15 cellular contexts compared by ENCODE assay signal in the genomic region with DNA sequence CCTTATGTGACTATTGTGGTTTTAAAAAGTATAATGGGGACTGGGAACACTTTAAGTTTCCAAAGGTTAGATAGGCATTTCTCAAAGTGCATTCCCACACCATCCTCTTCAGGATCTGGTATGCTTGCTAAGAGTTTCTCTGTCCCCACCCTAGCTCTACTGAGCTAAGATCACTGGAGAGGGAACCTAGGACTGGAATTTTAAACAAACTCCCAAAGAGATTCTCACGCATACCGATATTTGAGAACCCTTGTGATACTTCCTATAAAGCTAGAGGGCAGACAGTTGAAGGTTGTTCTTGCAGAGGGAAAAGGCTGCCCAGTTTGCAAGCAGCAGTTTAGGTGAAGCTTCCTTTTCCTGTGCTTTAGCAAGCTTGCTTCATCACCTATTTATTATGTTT. TPM values are rescaled to one million over a fixed set of nuclear protein-coding genes. Genes with fewer than 3 reads are reported as not detected.
"Had no signal": no experiment of that assay in that cellular context is flagged by ENCODE, and none has a peak within 500 bp of the region (broad histone marks: within the 10 kb centered on the region; RNA-seq: fewer than 3 reads in every experiment).

No MANE protein-coding gene starts in this region.

- ATAC-seq: activated CD8-positive, alpha-beta T cell treated with anti-CD3 and anti-CD28 coated beads, Interleukin-2, amount 10 ng/mL, durations not matched to agents 7 days and 5 days; effector memory CD8-positive, alpha-beta T cell; lower lobe of right lung; stimulated activated naive CD8-positive, alpha-beta T cell treated with anti-CD3 and anti-CD28 coated beads, Interleukin-15, amount 100 ng/mL, for 72 hours had no signal

- H3K36me3 ChIP-seq: lower lobe of right lung had no signal

- H3K27ac ChIP-seq: lower lobe of right lung, parathyroid adenoma, thoracic aorta had no signal

- DNase-seq: activated CD4-positive, alpha-beta T cell treated with anti-CD3 and anti-CD28 coated beads for 4 hours; activated CD8-positive, alpha-beta memory T cell treated with anti-CD3 and anti-CD28 coated beads, Interleukin-2, amount 50 U/mL, for 48 hours; activated CD8-positive, alpha-beta T cell treated with anti-CD3 and anti-CD28 coated beads, Interleukin-2, amount 10 ng/mL, durations not matched to agents 7 days and 5 days; central memory CD4-positive, alpha-beta T cell; effector memory CD8-positive, alpha-beta T cell; immature natural killer cell; lower lobe of right lung; midbrain; stimulated activated CD4-positive, alpha-beta T cell treated with anti-CD3 and anti-CD28 coated beads, Interleukin-4, amount 100 ng/mL, for 1 hour; stimulated activated CD8-positive, alpha-beta memory T cell treated with anti-CD3 and anti-CD28 coated beads, Interleukin-4, amount 100 ng/mL, for 48 hours; stimulated activated naive CD8-positive, alpha-beta T cell treated with anti-CD3 and anti-CD28 coated beads, Interleukin-15, amount 100 ng/mL, for 72 hours had no signal

- H2AFZ ChIP-seq: parathyroid adenoma had no signal

- H3K4me3 ChIP-seq: lower lobe of right lung, thoracic aorta had no signal

- H3K9me3 ChIP-seq: thoracic aorta had no signal

- H3K4me1 ChIP-seq: parathyroid adenoma had no signal

- FAIRE-seq: urothelium cell line had no signal

- H3K9ac ChIP-seq: parathyroid adenoma had no signal

RNA-seq across cellular contexts. Expression of a gene that starts 3.7 kb away (rescaled TPM):
- total RNA-seq: activated CD8-positive, alpha-beta T cell treated with anti-CD3 and anti-CD28 coated beads, Interleukin-2, amount 10 ng/mL, durations not matched to agents 7 days and 5 days had no signal
- polyA plus RNA-seq: immature natural killer cell had no signal

RNA-seq across cellular contexts. Expression of a gene that starts 49.0 kb away (rescaled TPM):
- total RNA-seq: epithelial cell of proximal tubule had no signal
